In genomic region chr17:64151016-64151368, GRCh38 we compare ENCODE assay signal across 13 cellular contexts.
"Had no signal": no experiment of that assay in that cellular context is flagged by ENCODE, and none has a peak within 500 bp of the region (broad histone marks: within the 10 kb centered on the region; RNA-seq: fewer than 3 reads in every experiment).

No MANE protein-coding gene starts in this region.

- DNase-seq: activated CD4-positive, alpha-beta T cell treated with anti-CD3 and anti-CD28 coated beads for 48 hours; activated effector memory CD4-positive, alpha-beta T cell treated with anti-CD3 and anti-CD28 coated beads, Interleukin-2, amount 50 U/mL, for 16 hours; aorta; foreskin keratinocyte; T-helper 1 cell; trophoblast cell had no signal

- H3K27ac ChIP-seq: cardiac muscle cell, foreskin keratinocyte, lower lobe of right lung, SK-N-MC had no signal

- H3K27me3 ChIP-seq: cardiac muscle cell, foreskin keratinocyte had no signal

- H3K4me3 ChIP-seq: cardiac muscle cell, lower lobe of right lung, SK-N-MC had no signal

- ATAC-seq: activated naive CD4-positive, alpha-beta T cell treated with anti-CD3 and anti-CD28 coated beads, Interleukin-2, amount 50 U/mL, for 72 hours; foreskin keratinocyte; stimulated activated memory B cell treated with anti-CD40 and anti-IgM and Interleukin-4, amounts not matched to agents 10 μg/mL and 1 μg/mL and 100 μg/mL, for 72 hours; WTC11 had no signal

- H3K9me3 ChIP-seq: lower lobe of right lung had no signal

- FAIRE-seq: keratinocyte had no signal
